ENCODE assay signal across 23 cellular contexts in the genomic region with DNA sequence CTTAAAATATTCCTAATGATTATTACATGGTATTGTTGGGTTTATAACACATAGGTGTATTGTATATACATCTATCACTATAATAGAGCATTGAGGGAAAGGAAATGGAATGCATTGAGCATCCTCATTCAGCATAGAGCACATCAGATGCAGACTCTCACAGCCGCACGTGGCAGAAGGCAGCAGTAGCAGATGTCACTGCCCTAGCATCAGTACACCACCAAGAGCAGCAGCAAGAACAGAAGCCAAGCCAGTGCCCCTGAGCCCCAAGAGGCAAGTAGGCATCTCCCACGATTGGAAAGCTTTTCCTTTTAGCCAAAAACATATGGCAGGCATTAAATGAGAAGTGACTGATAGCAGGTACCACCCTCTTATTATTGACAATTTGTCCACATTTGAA.
"Had no signal": no experiment of that assay in that cellular context is flagged by ENCODE, and none has a peak within 500 bp of the region (broad histone marks: within the 10 kb centered on the region; RNA-seq: fewer than 3 reads in every experiment).

No MANE protein-coding gene starts in this region.

- H3K27ac ChIP-seq: RWPE1, SJSA1 had no signal

- DNase-seq: IMR-90; Karpas-422; KG1; MG63; NCI-H1092; NCI-H1105 treated with DMSO at 0.1 percent for 48 hours; NCI-H1417 treated with DMSO at 0.1 percent for 48 hours; NCI-H146; NCI-H187 treated with DMSO at 0.1 percent for 48 hours; NCI-H2081; NCI-H2227 treated with DMSO at 0.1 percent for 48 hours; NCI-H526 treated with DMSO at 0.1 percent for 48 hours; NCI-H748 treated with DMSO at 0.1 percent for 48 hours; NK-92 treated with Interleukin-12 subunit alpha and Interleukin-12 subunit beta, amount 100 ng/mL, for 24 hours; PC-3; SIG-M5; SK-N-SH; SW 1271; T-cell had no signal

- H3K27me3 ChIP-seq: MG63, SJSA1 had no signal

- H3K36me3 ChIP-seq: MG63, SJSA1 had no signal

- H3K4me1 ChIP-seq: SJSA1 had no signal

- ATAC-seq: HepG2, Panc1, PC-3, T-cell had no signal

- H3K9me3 ChIP-seq: MG63, SJSA1, SK-N-SH had no signal

- H3K4me2 ChIP-seq: SK-N-SH had no signal

- H3K4me3 ChIP-seq: MG63, SJSA1 had no signal

- H3K9ac ChIP-seq: SK-N-SH had no signal
